In genomic region chr12:573226-573625, GRCh38 we compare ENCODE assay signal across 15 cellular contexts.
"Had no signal": no experiment of that assay in that cellular context is flagged by ENCODE, and none has a peak within 500 bp of the region (broad histone marks: within the 10 kb centered on the region; RNA-seq: fewer than 3 reads in every experiment).

No MANE protein-coding gene starts in this region.

- H3K9me3 ChIP-seq: gastroesophageal sphincter, neutrophil, transverse colon had no signal

- H3K36me3 Mint-ChIP-seq: activated naive CD8-positive, alpha-beta T cell; memory B cell; natural killer cell; stimulated activated memory B cell treated with anti-CD40 and anti-IgM and Interleukin-4, amounts not matched to agents 10 μg/mL and 1 μg/mL and 100 μg/mL, for 72 hours had no signal

- H3K4me3 ChIP-seq: gastroesophageal sphincter, transverse colon had no signal

- H3K27ac Mint-ChIP-seq: activated naive CD8-positive, alpha-beta T cell; dendritic cell treated with granulocyte-macrophage colony-stimulating factor and Interleukin-4, amounts not matched to agents 40 ng/mL and 50 ng/mL, for 4 days; memory B cell; stimulated activated memory B cell treated with anti-CD40 and anti-IgM and Interleukin-4, amounts not matched to agents 10 μg/mL and 1 μg/mL and 100 μg/mL, for 72 hours; WTC11 had no signal

- ATAC-seq: effector memory CD8-positive, alpha-beta T cell; gastroesophageal sphincter; left lobe of liver; stimulated activated memory B cell treated with anti-CD40 and anti-IgM and Interleukin-4, amounts not matched to agents 10 μg/mL and 1 μg/mL and 100 μg/mL, for 72 hours; WTC11 had no signal

- H3K9me3 Mint-ChIP-seq: dendritic cell treated with granulocyte-macrophage colony-stimulating factor and Interleukin-4, amounts not matched to agents 40 ng/mL and 50 ng/mL, for 4 days; effector memory CD8-positive, alpha-beta T cell; memory B cell; natural killer cell; stimulated activated memory B cell treated with anti-CD40 and anti-IgM and Interleukin-4, amounts not matched to agents 10 μg/mL and 1 μg/mL and 100 μg/mL, for 72 hours had no signal

- DNase-seq: activated CD4-positive, alpha-beta T cell treated with anti-CD3 and anti-CD28 coated beads, Interleukin-2, amount 50 U/mL, for 1 hour; effector memory CD8-positive, alpha-beta T cell; natural killer cell; SIG-M5; T-helper 2 cell; transverse colon had no signal

- H3K4me3 Mint-ChIP-seq: activated naive CD8-positive, alpha-beta T cell; dendritic cell treated with granulocyte-macrophage colony-stimulating factor and Interleukin-4, amounts not matched to agents 40 ng/mL and 50 ng/mL, for 4 days; effector memory CD8-positive, alpha-beta T cell; memory B cell; natural killer cell; stimulated activated memory B cell treated with anti-CD40 and anti-IgM and Interleukin-4, amounts not matched to agents 10 μg/mL and 1 μg/mL and 100 μg/mL, for 72 hours; WTC11 had no signal

- H3K27me3 ChIP-seq: gastroesophageal sphincter, neutrophil, transverse colon had no signal

- H3K27me3 Mint-ChIP-seq: activated naive CD8-positive, alpha-beta T cell; effector memory CD8-positive, alpha-beta T cell; memory B cell; stimulated activated memory B cell treated with anti-CD40 and anti-IgM and Interleukin-4, amounts not matched to agents 10 μg/mL and 1 μg/mL and 100 μg/mL, for 72 hours had no signal

- H3K36me3 ChIP-seq: gastroesophageal sphincter, neutrophil, transverse colon had no signal

- H3K27ac ChIP-seq: neutrophil, parathyroid adenoma had no signal
